27 cellular contexts compared by ENCODE assay signal in the genomic region with DNA sequence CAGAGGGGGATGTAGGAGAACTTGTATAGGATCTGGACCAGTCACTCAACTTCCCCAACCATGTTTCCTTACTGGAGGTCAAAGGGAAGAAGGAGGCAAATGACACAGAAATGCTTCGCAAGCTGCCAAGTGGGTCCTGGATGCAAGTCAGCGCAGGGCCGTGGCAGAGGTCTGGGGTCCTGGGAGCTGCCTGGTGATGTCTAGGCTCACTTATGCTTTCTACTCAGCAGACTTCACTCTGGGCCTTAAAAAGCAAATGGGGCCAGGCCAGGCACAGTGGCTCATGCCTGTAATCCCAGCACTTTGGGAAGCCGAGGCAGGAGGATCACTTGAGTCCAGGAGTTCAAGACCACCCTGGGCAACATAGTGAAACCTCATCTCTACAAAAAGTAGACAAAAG. TPM values are rescaled to one million over a fixed set of nuclear protein-coding genes. Genes with fewer than 3 reads are reported as not detected.
"Had no signal": no experiment of that assay in that cellular context is flagged by ENCODE, and none has a peak within 500 bp of the region (broad histone marks: within the 10 kb centered on the region; RNA-seq: fewer than 3 reads in every experiment).

No MANE protein-coding gene starts in this region.

- H3K9me3 ChIP-seq: adrenal gland, ascending aorta, gastrocnemius medialis, thoracic aorta had no signal

- H3K27ac ChIP-seq: adrenal gland, ascending aorta, epithelial cell of prostate, gastrocnemius medialis, hepatocyte, neural progenitor cell, thoracic aorta, VCaP had no signal

- DNase-seq: activated CD4-positive, alpha-beta T cell treated with anti-CD3 and anti-CD28 coated beads for 48 hours; activated CD4-positive, alpha-beta T cell treated with anti-CD3 and anti-CD28 coated beads, Interleukin-2, amount 50 U/mL, for 48 hours; activated CD8-positive, alpha-beta memory T cell treated with anti-CD3 and anti-CD28 coated beads for 24 hours; activated CD8-positive, alpha-beta memory T cell treated with anti-CD3 and anti-CD28 coated beads, Interleukin-2, amount 50 U/mL, for 4 hours; activated effector memory CD4-positive, alpha-beta T cell treated with anti-CD3 and anti-CD28 coated beads, Interleukin-2, amount 50 U/mL, for 16 hours; activated naive CD4-positive, alpha-beta T cell treated with anti-CD3 and anti-CD28 coated beads for 36 hours; activated naive CD8-positive, alpha-beta T cell treated with anti-CD3 and anti-CD28 coated beads for 36 hours; activated T-cell treated with anti-CD3 and anti-CD28 coated beads, Interleukin-2, amount 50 U/mL, for 1 hour; adrenal gland; caudate nucleus; gastrocnemius medialis; left colon; natural killer cell; occipital lobe; stimulated activated CD4-positive, alpha-beta T cell treated with anti-CD3 and anti-CD28 coated beads, Interleukin-2, amount 100 ng/mL, for 48 hours; stimulated activated naive CD8-positive, alpha-beta T cell treated with anti-CD3 and anti-CD28 coated beads, Interleukin-15, Interleukin-2, amounts not matched to agents 100 U/mL and 50 U/mL, for 24 hours; trophoblast cell had no signal

- H3K27me3 ChIP-seq: adrenal gland, ascending aorta, gastrocnemius medialis, hepatocyte, neural progenitor cell had no signal

- H3K4me3 ChIP-seq: adrenal gland, ascending aorta, gastrocnemius medialis, hepatocyte, neural progenitor cell, thoracic aorta had no signal

- ATAC-seq: activated CD4-positive, CD25-positive, alpha-beta regulatory T cell treated with anti-CD3 and anti-CD28 coated beads, Interleukin-2, amount 50 U/mL, for 24 hours; gastrocnemius medialis; left colon; natural killer cell; right cardiac atrium; stimulated activated naive CD8-positive, alpha-beta T cell treated with anti-CD3 and anti-CD28 coated beads, Interleukin-15, Interleukin-2, amounts not matched to agents 100 U/mL and 50 U/mL, for 24 hours had no signal

- H3K36me3 ChIP-seq: adrenal gland, gastrocnemius medialis, neural progenitor cell had no signal

RNA-seq across cellular contexts. Expression of a gene that starts 36.0 kb away (rescaled TPM):
- total RNA-seq: activated naive CD4-positive, alpha-beta T cell treated with anti-CD3 and anti-CD28 coated beads for 36 hours; activated naive CD8-positive, alpha-beta T cell treated with anti-CD3 and anti-CD28 coated beads for 36 hours; T-helper 1 cell treated with Interleukin-12 subunit alpha and Interleukin-12 subunit beta and Interleukin-4 antibody, amounts not matched to agents 30 ng/mL and 1 ng/mL, for 36 hours had no signal
- polyA plus RNA-seq: keratinocyte had no signal
